In the genomic region with DNA sequence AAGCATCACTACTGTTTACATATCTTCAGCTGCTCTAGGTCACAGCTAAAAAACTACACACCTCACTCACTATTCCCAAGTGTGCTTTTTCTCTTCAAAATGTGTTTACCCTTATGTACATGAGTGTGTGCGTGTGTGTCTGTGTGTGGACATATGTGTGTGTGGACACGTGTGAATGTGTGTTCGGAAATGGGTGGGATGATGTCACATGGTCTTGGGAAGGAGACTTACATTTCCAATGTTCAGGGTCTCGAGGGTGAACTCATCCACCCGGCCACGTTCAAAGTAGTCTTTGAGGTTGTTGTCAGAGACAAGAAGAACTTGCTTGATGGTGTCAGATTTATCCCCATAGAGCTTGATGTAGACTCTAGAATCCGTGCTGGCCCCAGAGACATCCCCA, we compare ENCODE assay signal across 8 cellular contexts.
"Had no signal": no experiment of that assay in that cellular context is flagged by ENCODE, and none has a peak within 500 bp of the region (broad histone marks: within the 10 kb centered on the region; RNA-seq: fewer than 3 reads in every experiment).

No MANE protein-coding gene starts in this region.

- DNase-seq: GDM1, GF-D8 had no signal

- ATAC-seq: GM12878 had no signal

- H3K4me3 ChIP-seq: GM12878 had no signal

- FAIRE-seq: G401.6, GM12878, GM12891, GM12892, GM18507, GM19239 had no signal
